ENCODE assay signal across 33 cellular contexts in genomic region chr6:159590794-159591193, GRCh38.
"Had no signal": no experiment of that assay in that cellular context is flagged by ENCODE, and none has a peak within 500 bp of the region (broad histone marks: within the 10 kb centered on the region; RNA-seq: fewer than 3 reads in every experiment).

No MANE protein-coding gene starts in this region.

- H3K36me3 ChIP-seq: adrenal gland, ascending aorta, brain microvascular endothelial cell, WERI-Rb-1 had no signal

- H3K4me3 ChIP-seq: adrenal gland, ascending aorta, coronary artery, dorsolateral prefrontal cortex had no signal

- ATAC-seq: activated CD4-positive, alpha-beta T cell treated with anti-CD3 and anti-CD28 coated beads for 36 hours; activated CD8-positive, alpha-beta memory T cell treated with anti-CD3 and anti-CD28 coated beads, Interleukin-2, amount 10 ng/mL, durations not matched to agents 7 days and 5 days; activated CD8-positive, alpha-beta T cell treated with anti-CD3 and anti-CD28 coated beads, Interleukin-2, amount 10 ng/mL, durations not matched to agents 7 days and 5 days; activated naive CD8-positive, alpha-beta T cell treated with anti-CD3 and anti-CD28 coated beads, Interleukin-2, amount 50 U/mL, for 24 hours; esophagus mucosa; T-helper 17 cell had no signal

- H3K36me3 Mint-ChIP-seq: activated CD4-positive, alpha-beta memory T cell treated with anti-CD3 and anti-CD28 coated beads for 36 hours; activated CD8-positive, alpha-beta memory T cell treated with anti-CD3 and anti-CD28 coated beads, Interleukin-2, amount 10 ng/mL, durations not matched to agents 7 days and 5 days; activated naive CD4-positive, alpha-beta T cell treated with anti-CD3 and anti-CD28 coated beads, Interleukin-2, amount 50 U/mL, for 24 hours had no signal

- H3K9me3 Mint-ChIP-seq: activated B cell treated with CpG ODN at 0.5 μM for 24 hours; activated CD4-positive, alpha-beta memory T cell treated with anti-CD3 and anti-CD28 coated beads for 36 hours; activated CD4-positive, alpha-beta T cell treated with anti-CD3 and anti-CD28 coated beads, Interleukin-2, amount 10 ng/mL, durations not matched to agents 24 days and 14 days; activated naive CD4-positive, alpha-beta T cell treated with anti-CD3 and anti-CD28 coated beads for 36 hours; activated naive CD4-positive, alpha-beta T cell treated with anti-CD3 and anti-CD28 coated beads, Interleukin-2, amount 50 U/mL, for 24 hours; activated naive CD8-positive, alpha-beta T cell treated with anti-CD3 and anti-CD28 coated beads for 36 hours; activated naive CD8-positive, alpha-beta T cell treated with anti-CD3 and anti-CD28 coated beads, Interleukin-2, amount 50 U/mL, for 24 hours; activated T-helper 1 cell treated with anti-CD3 and anti-CD28 coated beads, Interleukin-12 subunit alpha, Interleukin-12 subunit beta, Interleukin-2, Interleukin-4 antibody, amounts not matched to agents 30 ng/mL and 10 ng/mL and 1 ng/mL, durations not matched to agents 14 hours and 24 hours and 36 hours; activated T-helper 2 cell treated with anti-CD3 and anti-CD28 coated beads, Interferon-gamma antibody, Interleukin-2, Interleukin-4, amounts not matched to agents 10 μg/mL and 5 μg/mL and 100 μg/mL, durations not matched to agents 14 hours and 24 hours and 36 hours; central memory CD8-positive, alpha-beta T cell; dendritic cell treated with granulocyte-macrophage colony-stimulating factor and Interleukin-4, amounts not matched to agents 40 ng/mL and 50 ng/mL, for 4 days; endodermal cell; T-helper 2 cell treated with Interferon-gamma antibody and Interleukin-4, amounts not matched to agents 5 μg/mL and 100 μg/mL, for 36 hours had no signal

- DNase-seq: activated B cell treated with CpG ODN at 0.5 μM for 24 hours; activated CD4-positive, alpha-beta memory T cell treated with anti-CD3 and anti-CD28 coated beads for 36 hours; activated CD4-positive, alpha-beta T cell treated with anti-CD3 and anti-CD28 coated beads for 36 hours; activated CD4-positive, alpha-beta T cell treated with anti-CD3 and anti-CD28 coated beads, Interleukin-2, amount 10 ng/mL, durations not matched to agents 24 days and 14 days; activated CD4-positive, CD25-positive, alpha-beta regulatory T cell treated with anti-CD3 and anti-CD28 coated beads, Interleukin-2, amount 50 U/mL, for 72 hours; activated CD8-positive, alpha-beta memory T cell treated with anti-CD3 and anti-CD28 coated beads, Interleukin-2, amount 10 ng/mL, durations not matched to agents 7 days and 5 days; activated CD8-positive, alpha-beta memory T cell treated with anti-CD3 and anti-CD28 coated beads, Interleukin-2, amount 50 U/mL, for 4 hours; activated CD8-positive, alpha-beta T cell treated with anti-CD3 and anti-CD28 coated beads, Interleukin-2, amount 10 ng/mL, durations not matched to agents 7 days and 5 days; activated effector memory CD4-positive, alpha-beta T cell treated with anti-CD3 and anti-CD28 coated beads, Interleukin-2, amount 50 U/mL, for 16 hours; activated naive CD4-positive, alpha-beta T cell treated with anti-CD3 and anti-CD28 coated beads for 36 hours; activated naive CD8-positive, alpha-beta T cell treated with anti-CD3 and anti-CD28 coated beads for 36 hours; activated naive CD8-positive, alpha-beta T cell treated with anti-CD3 and anti-CD28 coated beads, Interleukin-2, amount 50 U/mL, for 24 hours; activated T-cell treated with anti-CD3 and anti-CD28 coated beads, Interleukin-2, amount 50 U/mL, for 1 hour; activated T-cell treated with anti-CD3 and anti-CD28 coated beads, Interleukin-2, amount 50 U/mL, for 48 hours; adrenal gland; amygdala; brain microvascular endothelial cell; dorsolateral prefrontal cortex; effector memory CD4-positive, alpha-beta T cell; endodermal cell; T-helper 1 cell; T-helper 17 cell; T1000; WERI-Rb-1 had no signal

- H3K9me3 ChIP-seq: adrenal gland, ascending aorta had no signal

- H3K27me3 Mint-ChIP-seq: activated CD4-positive, alpha-beta memory T cell treated with anti-CD3 and anti-CD28 coated beads for 36 hours; activated naive CD4-positive, alpha-beta T cell treated with anti-CD3 and anti-CD28 coated beads, Interleukin-2, amount 50 U/mL, for 24 hours had no signal

- H3K4me1 Mint-ChIP-seq: activated B cell treated with CpG ODN at 0.5 μM for 24 hours; activated CD8-positive, alpha-beta memory T cell treated with anti-CD3 and anti-CD28 coated beads, Interleukin-2, amount 10 ng/mL, durations not matched to agents 7 days and 5 days; central memory CD8-positive, alpha-beta T cell; endodermal cell; T-helper 17 cell had no signal

- H3K4me1 ChIP-seq: adrenal gland had no signal

- H3K27ac ChIP-seq: adrenal gland, ascending aorta, brain microvascular endothelial cell, coronary artery, dorsolateral prefrontal cortex, WERI-Rb-1 had no signal

- H3K4me3 Mint-ChIP-seq: activated B cell treated with CpG ODN at 0.5 μM for 24 hours; activated CD4-positive, alpha-beta memory T cell treated with anti-CD3 and anti-CD28 coated beads for 36 hours; activated CD4-positive, alpha-beta T cell treated with anti-CD3 and anti-CD28 coated beads for 36 hours; activated CD4-positive, alpha-beta T cell treated with anti-CD3 and anti-CD28 coated beads, Interleukin-2, amount 10 ng/mL, durations not matched to agents 24 days and 14 days; activated CD8-positive, alpha-beta memory T cell treated with anti-CD3 and anti-CD28 coated beads, Interleukin-2, amount 10 ng/mL, durations not matched to agents 7 days and 5 days; activated CD8-positive, alpha-beta T cell treated with anti-CD3 and anti-CD28 coated beads, Interleukin-2, amount 10 ng/mL, durations not matched to agents 7 days and 5 days; activated naive CD4-positive, alpha-beta T cell treated with anti-CD3 and anti-CD28 coated beads for 36 hours; activated naive CD4-positive, alpha-beta T cell treated with anti-CD3 and anti-CD28 coated beads, Interleukin-2, amount 50 U/mL, for 24 hours; activated naive CD8-positive, alpha-beta T cell treated with anti-CD3 and anti-CD28 coated beads for 36 hours; activated naive CD8-positive, alpha-beta T cell treated with anti-CD3 and anti-CD28 coated beads, Interleukin-2, amount 50 U/mL, for 24 hours; activated T-helper 1 cell treated with anti-CD3 and anti-CD28 coated beads, Interleukin-12 subunit alpha, Interleukin-12 subunit beta, Interleukin-2, Interleukin-4 antibody, amounts not matched to agents 30 ng/mL and 10 ng/mL and 1 ng/mL, durations not matched to agents 14 hours and 24 hours and 36 hours; central memory CD8-positive, alpha-beta T cell; dendritic cell treated with granulocyte-macrophage colony-stimulating factor and Interleukin-4, amounts not matched to agents 40 ng/mL and 50 ng/mL, for 4 days; endodermal cell; T-helper 17 cell; T-helper 2 cell treated with Interferon-gamma antibody and Interleukin-4, amounts not matched to agents 5 μg/mL and 100 μg/mL, for 36 hours had no signal

- H3K27ac Mint-ChIP-seq: activated B cell treated with CpG ODN at 0.5 μM for 24 hours; activated CD4-positive, alpha-beta memory T cell treated with anti-CD3 and anti-CD28 coated beads for 36 hours; activated CD4-positive, alpha-beta T cell treated with anti-CD3 and anti-CD28 coated beads for 36 hours; activated CD4-positive, alpha-beta T cell treated with anti-CD3 and anti-CD28 coated beads, Interleukin-2, amount 10 ng/mL, durations not matched to agents 24 days and 14 days; activated CD8-positive, alpha-beta memory T cell treated with anti-CD3 and anti-CD28 coated beads, Interleukin-2, amount 10 ng/mL, durations not matched to agents 7 days and 5 days; activated CD8-positive, alpha-beta T cell treated with anti-CD3 and anti-CD28 coated beads, Interleukin-2, amount 10 ng/mL, durations not matched to agents 7 days and 5 days; activated naive CD4-positive, alpha-beta T cell treated with anti-CD3 and anti-CD28 coated beads for 36 hours; activated naive CD4-positive, alpha-beta T cell treated with anti-CD3 and anti-CD28 coated beads, Interleukin-2, amount 50 U/mL, for 24 hours; activated naive CD8-positive, alpha-beta T cell treated with anti-CD3 and anti-CD28 coated beads for 36 hours; activated naive CD8-positive, alpha-beta T cell treated with anti-CD3 and anti-CD28 coated beads, Interleukin-2, amount 50 U/mL, for 24 hours; activated T-helper 1 cell treated with anti-CD3 and anti-CD28 coated beads, Interleukin-12 subunit alpha, Interleukin-12 subunit beta, Interleukin-2, Interleukin-4 antibody, amounts not matched to agents 30 ng/mL and 10 ng/mL and 1 ng/mL, durations not matched to agents 14 hours and 24 hours and 36 hours; activated T-helper 2 cell treated with anti-CD3 and anti-CD28 coated beads, Interferon-gamma antibody, Interleukin-2, Interleukin-4, amounts not matched to agents 10 μg/mL and 5 μg/mL and 100 μg/mL, durations not matched to agents 14 hours and 24 hours and 36 hours; dendritic cell treated with granulocyte-macrophage colony-stimulating factor and Interleukin-4, amounts not matched to agents 40 ng/mL and 50 ng/mL, for 4 days; endodermal cell; T-helper 17 cell; T-helper 2 cell treated with Interferon-gamma antibody and Interleukin-4, amounts not matched to agents 5 μg/mL and 100 μg/mL, for 36 hours had no signal

- H3K27me3 ChIP-seq: adrenal gland, ascending aorta, brain microvascular endothelial cell, dorsolateral prefrontal cortex had no signal
